Comparison of ENCODE assay signal across 10 cellular contexts in genomic region chr16:8864480-8864879, GRCh38. TPM values are rescaled to one million over a fixed set of nuclear protein-coding genes. Genes with fewer than 3 reads are reported as not detected.
A peak's percentile ranks its signal among the peaks of the same experiment; 100 is the strongest.
DNase-seq lines count a peak whose midpoint lies in the region; ATAC-seq and TF ChIP-seq lines count a peak whose summit lies in the region.
"Had no signal": no experiment of that assay in that cellular context is flagged by ENCODE, and none has a peak within 500 bp of the region (broad histone marks: within the 10 kb centered on the region; RNA-seq: fewer than 3 reads in every experiment).

No MANE protein-coding gene starts in this region.

- no peak overlapping the region for H2BK15ac ChIP-seq in H9 (ENCODE audit: low read depth, low read length)

- H3K23me2 ChIP-seq in H9 (ENCODE audit: insufficient read length, low read depth, low read length, poor library complexity, severe bottlenecking), result peaks cover 15% of the 10 kb centered on the region

- H3T11ph ChIP-seq in H9 (ENCODE audit: low read length), result no peak overlapping the region

- H3K36me3 Mint-ChIP-seq in H9 (ENCODE audit: insufficient read depth in 1 of 3, low read depth in 3 of 3), result peaks cover 15 to 23% (median 17%) of the 10 kb centered on the region in 3 experiments
- no peaks in the 10 kb centered on the region for H3K36me3 Mint-ChIP-seq in naive thymus-derived CD4-positive, alpha-beta T cell

- H3K9me3 ChIP-seq in A673 (ENCODE audit: low read depth, low read length, poor library complexity, severe bottlenecking) (no peaks in the 10 kb centered on the region), H9 (ENCODE audit: control insufficient read depth, low read depth, low read length) (no peaks in the 10 kb centered on the region)
- H3K9me3 ChIP-seq in naive thymus-derived CD4-positive, alpha-beta T cell (ENCODE audit: control insufficient read depth in 2 of 3, low read length in 3 of 3), result no peaks in the 10 kb centered on the region
- H3K9me3 ChIP-seq: SJSA1 had no signal

- CTCF ChIA-PET in A673 (lab: Charles Lee), result interaction anchor here (1.1 kb wide), 1 partner anchor 16 kb away, joined by 3 read pairs; no protein-coding TSS in a partner anchor
- CTCF ChIA-PET in naive thymus-derived CD4-positive, alpha-beta T cell (lab: Charles Lee), result interaction anchor here (1.3 kb wide), 1 partner anchor 16 kb away, joined by 5 read pairs; no protein-coding TSS in a partner anchor

- H2AK5ac ChIP-seq in H9 (ENCODE audit: insufficient read length, low read length), result no peak overlapping the region

- no peak overlapping the region for H3K9ac ChIP-seq in H9 (ENCODE audit: extremely low read depth, insufficient read length, low read length)

- POLR2A ChIA-PET in A673 (lab: Charles Lee; ENCODE audit: low non-redundant PET), result no interaction called here
- POLR2A ChIA-PET in naive thymus-derived CD4-positive, alpha-beta T cell (lab: Charles Lee), result no interaction called here

- no peak overlapping the region for H3K23ac ChIP-seq in H9 (ENCODE audit: insufficient read length, low read depth, low read length)

- no peak overlapping the region for H3K4me2 ChIP-seq in H9 (ENCODE audit: insufficient read depth, insufficient read length, low read length)

- H4K8ac ChIP-seq in H9 (replicated peaks; ENCODE audit: insufficient read length, low read depth, low read length), result no peak overlapping the region

- no peak overlapping the region for H3K14ac ChIP-seq in H9 (ENCODE audit: insufficient read depth, low read length)

- peaks cover 5% of the 10 kb centered on the region for H3K79me1 ChIP-seq in H9 (ENCODE audit: insufficient read depth, low read depth, low read length, poor library complexity, severe bottlenecking)

- peaks cover 5% of the 10 kb centered on the region for H4K20me1 ChIP-seq in H9 (ENCODE audit: control insufficient read depth, insufficient read depth, insufficient read length)

- H3K4me3 Mint-ChIP-seq in H9, result peak overlapping the region; percentile 3 to 90; a peak in 4 of 5 replicates
- peak overlapping the region in 3 of 10 donors; percentile 12 to 78 (median 29) for H3K4me3 Mint-ChIP-seq in naive thymus-derived CD4-positive, alpha-beta T cell

- H3K4me3 ChIP-seq in A673 (ENCODE audit: low read depth, low read length, poor library complexity, severe bottlenecking), result no peak overlapping the region
- H3K4me3 ChIP-seq in naive thymus-derived CD4-positive, alpha-beta T cell (ENCODE audit: low read length), result no peak overlapping the region
- H3K4me3 ChIP-seq: SJSA1 had no signal

- no peak overlapping the region for H4K91ac ChIP-seq in H9 (ENCODE audit: insufficient read length, low read depth, low read length)

- no peak overlapping the region for H3K4ac ChIP-seq in H9 (ENCODE audit: low read depth, low read length)

- no peak overlapping the region for H2AFZ ChIP-seq in H9 (ENCODE audit: low read length)

- no peaks in the 10 kb centered on the region; a peak in 2 of 5 replicates for H3K9me3 Mint-ChIP-seq in H9
- peaks cover 0 to 2% (median 0%) of the 10 kb centered on the region in 11 donors for H3K9me3 Mint-ChIP-seq in naive thymus-derived CD4-positive, alpha-beta T cell

- H2BK20ac ChIP-seq in H9 (ENCODE audit: low read depth, low read length, poor library complexity, severe bottlenecking), result no peak overlapping the region

- H3K4me1 Mint-ChIP-seq in H9, result peaks cover 51 to 70% of the 10 kb centered on the region in 2 experiments
- peaks cover 23 to 53% (median 48%) of the 10 kb centered on the region in 7 donors for H3K4me1 Mint-ChIP-seq in naive thymus-derived CD4-positive, alpha-beta T cell

- no peak overlapping the region for H3K18ac ChIP-seq in H9 (ENCODE audit: insufficient read length, low read depth, low read length)

- no peak overlapping the region for H3K56ac ChIP-seq in H9 (ENCODE audit: insufficient read length, low read depth, low read length)

- peaks cover 58% of the 10 kb centered on the region; the same call in 1 of the 2 replicates for H3K79me2 ChIP-seq in H9 (ENCODE audit: insufficient read depth, low read length)

- H3K4me1 ChIP-seq in A673 (ENCODE audit: insufficient read depth, low read length, poor library complexity, severe bottlenecking) (peaks cover 35% of the 10 kb centered on the region), H9 (ENCODE audit: insufficient read depth, low read length) (peaks cover 20% of the 10 kb centered on the region; the same call in 1 of the 2 replicates)
- H3K4me1 ChIP-seq in naive thymus-derived CD4-positive, alpha-beta T cell (ENCODE audit: control insufficient read depth in 2 of 2, insufficient read depth in 2 of 2, low read length in 2 of 2), result peaks cover 3 to 6% of the 10 kb centered on the region in 2 donors

- H4K5ac ChIP-seq in H9 (ENCODE audit: insufficient read length, low read depth, low read length), result no peak overlapping the region

- H3K36me3 ChIP-seq in A673 (ENCODE audit: insufficient read depth, low read length, poor library complexity, severe bottlenecking), result peaks cover 31% of the 10 kb centered on the region
- H3K36me3 ChIP-seq in naive thymus-derived CD4-positive, alpha-beta T cell (ENCODE audit: control insufficient read depth in 2 of 3, insufficient read depth in 3 of 3, low read length in 3 of 3), result no peaks in the 10 kb centered on the region

- H3K27ac ChIP-seq in A673 (ENCODE audit: low read depth, low read length, poor library complexity, severe bottlenecking), result peak overlapping the region; percentile 45
- no peak overlapping the region for H3K27ac ChIP-seq in H9 (ENCODE audit: insufficient read length, low read depth, low read length)
- H3K27ac ChIP-seq in cingulate gyrus (ENCODE audit: low read depth, low read length), result peak overlapping the region; percentile 56
- no peak overlapping the region for H3K27ac ChIP-seq in naive thymus-derived CD4-positive, alpha-beta T cell (ENCODE audit: low read depth, low read length)
- H3K27ac ChIP-seq: SJSA1 had no signal

- no peaks in the 10 kb centered on the region; the same call in 1 of the 2 replicates for H3K27me3 Mint-ChIP-seq in H9 (ENCODE audit: low read depth)
- no peaks in the 10 kb centered on the region for H3K27me3 Mint-ChIP-seq in naive thymus-derived CD4-positive, alpha-beta T cell

- H3K27me3 ChIP-seq in A673 (replicated peaks; ENCODE audit: insufficient read depth, low read depth, low read length, poor library complexity), result no peaks in the 10 kb centered on the region
- no peaks in the 10 kb centered on the region for H3K27me3 ChIP-seq in H9 (ENCODE audit: insufficient read depth, low read length)
- no peaks in the 10 kb centered on the region for H3K27me3 ChIP-seq in naive thymus-derived CD4-positive, alpha-beta T cell (ENCODE audit: control insufficient read depth in 2 of 2, insufficient read depth in 2 of 2, low read length in 2 of 2)
- H3K27me3 ChIP-seq: SJSA1 had no signal

- TF ChIP-seq CTCF in A673 (conservative IDR thresholded peaks at IDR 0.05; ENCODE audit: low read depth, low read length), result no peak
- no peak for TF ChIP-seq CTCF in H9 (conservative IDR thresholded peaks at IDR 0.05)

- DNase-seq in A673 (ENCODE audit: low spot score), result no peak
- no peak for DNase-seq in H9
- DNase-seq in naive thymus-derived CD4-positive, alpha-beta T cell, result no peak
- no peak for DNase-seq in stimulated activated CD4-positive, alpha-beta T cell treated with anti-CD3 and anti-CD28 coated beads, Interleukin-15, amount 100 ng/mL, for 24 hours

- intact Hi-C loops in A673 (cut with micrococcal nuclease; ENCODE audit: unreplicated experiment), result no loop called here
- intact Hi-C loops in naive thymus-derived CD4-positive, alpha-beta T cell (cut with micrococcal nuclease), result no loop called here

- no peak overlapping the region for H2BK120ac ChIP-seq in H9 (ENCODE audit: low read depth, low read length, poor library complexity, severe bottlenecking)

- H2BK5ac ChIP-seq in H9 (ENCODE audit: insufficient read length, low read length), result no peak overlapping the region

- no TSS peak for BruUV-seq in A673 (replicated peaks; lab: Mats Ljungman, UMichigan)

- WGBS in H9 (ENCODE audit: extremely low coverage, insufficient read length, low lambda C conversion rate), result no CpG with 5 or more reads among the region's 11 CpGs

- ATAC-seq in naive thymus-derived CD4-positive, alpha-beta T cell, result no peak
- ATAC-seq in HG02588 (IDR thresholded peaks at IDR 0.05; ENCODE audit: unreplicated experiment) (no peak), HG03460 (IDR thresholded peaks at IDR 0.05; ENCODE audit: unreplicated experiment) (no peak), HG02981 (IDR thresholded peaks at IDR 0.05; ENCODE audit: unreplicated experiment) (no peak)

- no peak overlapping the region for H2BK12ac ChIP-seq in H9 (ENCODE audit: insufficient read length, low read depth, low read length)

- H3K27ac Mint-ChIP-seq in H9, result peak overlapping the region; percentile 2 to 83 (median 27); a peak in 6 of 7 replicates
- H3K27ac Mint-ChIP-seq in naive thymus-derived CD4-positive, alpha-beta T cell, result peak overlapping the region in 7 of 9 donors; percentile 51 to 83 (median 67)

RNA-seq across cellular contexts. Expression of gene CARHSP1, which starts 4.3 kb away (rescaled TPM):
- total RNA-seq in A673 (2021) (316 and 329 TPM in 2 replicates), H9 (2021) (194 and 195 TPM in 2 replicates)
- total RNA-seq in naive thymus-derived CD4-positive, alpha-beta T cell, result 100 to 1,000 TPM in 1 of 5 experiments, 10 to 100 TPM in 4; 29.6 to 123 (median 39.9) TPM
- 10 to 100 TPM; 24.9 to 32.7 TPM for polyA plus RNA-seq in naive thymus-derived CD4-positive, alpha-beta T cell

RNA-seq across cellular contexts. Expression of gene LITAFD, which starts 17.7 kb away (rescaled TPM):
- total RNA-seq in A673 (2021), result not detected in 2 replicates
- not detected in 2 replicates for total RNA-seq in H9 (2021)
- total RNA-seq in naive thymus-derived CD4-positive, alpha-beta T cell, result not detected
- polyA plus RNA-seq in naive thymus-derived CD4-positive, alpha-beta T cell, result not detected
- total RNA-seq: omental fat pad, SJSA1 had no signal

Comparison
In these comparisons a context has a peak if more than half of its experiments do, and no peak if none do; other contexts are left out.
1. H3K27ac ChIP-seq: peak in A673 (single experiment) and cingulate gyrus (single experiment); none in H9 (single experiment) and naive thymus-derived CD4-positive, alpha-beta T cell (single experiment).